In genomic region chr18:55857409-55857808, GRCh38 we compare ENCODE assay signal across 1 cellular context.
TF ChIP-seq lines count a peak whose summit lies in the region.

No MANE protein-coding gene starts in this region.

TF ChIP-seq in GM23338, 12 proteins besides CTCF, POLR2A, EP300 and RAD21 (continued from another document):
- TF ChIP-seq ZNF462 (CRISPR knock-in tag; IDR thresholded peaks at IDR 0.05) (no peak), REST (IDR thresholded peaks at IDR 0.05; ENCODE audit: unreplicated experiment) (no peak), JUNB (IDR thresholded peaks at IDR 0.05; ENCODE audit: unreplicated experiment) (no peak)
TF ChIP-seq in GM23338: peak in this region for 0.
